Comparison of ENCODE assay signal across 22 cellular contexts in the genomic region with DNA sequence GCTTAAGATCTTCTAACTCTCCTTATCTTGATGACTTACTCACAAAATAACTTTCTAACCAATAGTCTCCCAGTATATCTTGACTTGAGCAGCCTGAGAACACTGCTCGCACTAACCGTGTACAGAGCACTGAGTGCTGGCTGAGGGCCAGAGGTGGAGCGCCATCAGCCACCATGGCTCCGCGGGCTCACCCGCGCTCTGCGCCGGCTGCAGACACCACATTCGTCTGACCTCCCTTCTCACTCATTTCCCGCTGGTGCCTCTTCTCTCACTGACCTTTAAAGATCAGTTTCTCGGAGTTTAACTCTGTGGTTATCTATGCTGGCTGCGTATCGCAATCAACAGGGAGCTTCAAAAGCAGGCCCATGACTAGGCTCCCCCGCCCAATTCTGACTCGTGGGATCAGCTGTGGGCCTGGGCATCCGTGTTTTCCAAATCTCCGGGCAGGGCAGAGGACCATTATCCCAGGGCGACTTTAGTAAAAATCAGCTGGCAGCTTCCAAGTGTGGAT.
"Had no signal": no experiment of that assay in that cellular context is flagged by ENCODE, and none has a peak within 500 bp of the region (broad histone marks: within the 10 kb centered on the region; RNA-seq: fewer than 3 reads in every experiment).

No MANE protein-coding gene starts in this region.

- DNase-seq: activated B cell treated with CpG ODN at 0.5 μM for 24 hours; activated CD4-positive, alpha-beta T cell treated with anti-CD3 and anti-CD28 coated beads for 36 hours; activated CD4-positive, alpha-beta T cell treated with anti-CD3 and anti-CD28 coated beads, Interleukin-2, amount 50 U/mL, for 48 hours; activated effector memory CD4-positive, alpha-beta T cell treated with anti-CD3 and anti-CD28 coated beads, Interleukin-2, amount 50 U/mL, for 16 hours; activated T-cell treated with anti-CD3 and anti-CD28 coated beads, Interleukin-2, amount 50 U/mL, for 72 hours; endodermal cell; esophagus squamous epithelium; left ventricle myocardium superior; mammary epithelial cell; nephron progenitor cell; small intestine; stimulated activated CD4-positive, alpha-beta T cell treated with anti-CD3 and anti-CD28 coated beads, Interleukin-2, amount 100 ng/mL, for 24 hours; stomach; SW 1271; T-helper 17 cell had no signal

- H3K27me3 ChIP-seq: esophagus squamous epithelium, stomach, upper lobe of left lung had no signal

- H3K4me1 ChIP-seq: esophagus squamous epithelium, upper lobe of left lung had no signal

- H3K27ac Mint-ChIP-seq: activated B cell treated with CpG ODN at 0.5 μM for 24 hours; activated CD4-positive, alpha-beta T cell treated with anti-CD3 and anti-CD28 coated beads for 36 hours; activated naive CD4-positive, alpha-beta T cell treated with anti-CD3 and anti-CD28 coated beads, Interleukin-2, amount 50 U/mL, for 72 hours; activated T-cell treated with anti-CD3 and anti-CD28 coated beads, Interleukin-2, amount 50 U/mL, for 72 hours; endodermal cell; stimulated activated memory B cell treated with anti-CD40 and anti-IgM and Interleukin-4, amounts not matched to agents 10 μg/mL and 1 μg/mL and 100 μg/mL, for 72 hours; T-helper 17 cell had no signal

- H3K4me3 Mint-ChIP-seq: activated B cell treated with CpG ODN at 0.5 μM for 24 hours; activated CD4-positive, alpha-beta T cell treated with anti-CD3 and anti-CD28 coated beads for 36 hours; activated T-cell treated with anti-CD3 and anti-CD28 coated beads, Interleukin-2, amount 50 U/mL, for 72 hours; central memory CD8-positive, alpha-beta T cell; endodermal cell; nephron progenitor cell; stimulated activated memory B cell treated with anti-CD40 and anti-IgM and Interleukin-4, amounts not matched to agents 10 μg/mL and 1 μg/mL and 100 μg/mL, for 72 hours; T-helper 17 cell had no signal

- ATAC-seq: activated CD4-positive, alpha-beta T cell treated with anti-CD3 and anti-CD28 coated beads for 36 hours; activated naive CD4-positive, alpha-beta T cell treated with anti-CD3 and anti-CD28 coated beads, Interleukin-2, amount 50 U/mL, for 72 hours; activated T-cell treated with anti-CD3 and anti-CD28 coated beads, Interleukin-2, amount 50 U/mL, for 72 hours; left ventricle myocardium superior; sciatic nerve; stimulated activated memory B cell treated with anti-CD40 and anti-IgM and Interleukin-4, amounts not matched to agents 10 μg/mL and 1 μg/mL and 100 μg/mL, for 72 hours; T-helper 17 cell had no signal

- H3K36me3 Mint-ChIP-seq: activated naive CD4-positive, alpha-beta T cell treated with anti-CD3 and anti-CD28 coated beads, Interleukin-2, amount 50 U/mL, for 72 hours had no signal

- H3K9me3 ChIP-seq: esophagus squamous epithelium, stomach, upper lobe of left lung had no signal

- H3K27me3 Mint-ChIP-seq: activated B cell treated with CpG ODN at 0.5 μM for 24 hours; activated CD4-positive, alpha-beta T cell treated with anti-CD3 and anti-CD28 coated beads for 36 hours; central memory CD8-positive, alpha-beta T cell; stimulated activated memory B cell treated with anti-CD40 and anti-IgM and Interleukin-4, amounts not matched to agents 10 μg/mL and 1 μg/mL and 100 μg/mL, for 72 hours; T-helper 17 cell had no signal

- H3K27ac ChIP-seq: coronary artery, esophagus squamous epithelium, SK-N-MC, stomach, upper lobe of left lung had no signal

- H3K9me3 Mint-ChIP-seq: activated B cell treated with CpG ODN at 0.5 μM for 24 hours; activated naive CD4-positive, alpha-beta T cell treated with anti-CD3 and anti-CD28 coated beads, Interleukin-2, amount 50 U/mL, for 72 hours; activated T-cell treated with anti-CD3 and anti-CD28 coated beads, Interleukin-2, amount 50 U/mL, for 72 hours; central memory CD8-positive, alpha-beta T cell; nephron progenitor cell; stimulated activated memory B cell treated with anti-CD40 and anti-IgM and Interleukin-4, amounts not matched to agents 10 μg/mL and 1 μg/mL and 100 μg/mL, for 72 hours had no signal

- H3K4me1 Mint-ChIP-seq: activated B cell treated with CpG ODN at 0.5 μM for 24 hours; activated CD4-positive, alpha-beta T cell treated with anti-CD3 and anti-CD28 coated beads for 36 hours; central memory CD8-positive, alpha-beta T cell; endodermal cell; nephron progenitor cell; stimulated activated memory B cell treated with anti-CD40 and anti-IgM and Interleukin-4, amounts not matched to agents 10 μg/mL and 1 μg/mL and 100 μg/mL, for 72 hours had no signal

- H3K36me3 ChIP-seq: esophagus squamous epithelium, upper lobe of left lung had no signal

- H3K4me3 ChIP-seq: coronary artery, esophagus squamous epithelium, SK-N-MC, stomach, upper lobe of left lung had no signal
